9 cellular contexts compared by ENCODE assay signal in the genomic region with DNA sequence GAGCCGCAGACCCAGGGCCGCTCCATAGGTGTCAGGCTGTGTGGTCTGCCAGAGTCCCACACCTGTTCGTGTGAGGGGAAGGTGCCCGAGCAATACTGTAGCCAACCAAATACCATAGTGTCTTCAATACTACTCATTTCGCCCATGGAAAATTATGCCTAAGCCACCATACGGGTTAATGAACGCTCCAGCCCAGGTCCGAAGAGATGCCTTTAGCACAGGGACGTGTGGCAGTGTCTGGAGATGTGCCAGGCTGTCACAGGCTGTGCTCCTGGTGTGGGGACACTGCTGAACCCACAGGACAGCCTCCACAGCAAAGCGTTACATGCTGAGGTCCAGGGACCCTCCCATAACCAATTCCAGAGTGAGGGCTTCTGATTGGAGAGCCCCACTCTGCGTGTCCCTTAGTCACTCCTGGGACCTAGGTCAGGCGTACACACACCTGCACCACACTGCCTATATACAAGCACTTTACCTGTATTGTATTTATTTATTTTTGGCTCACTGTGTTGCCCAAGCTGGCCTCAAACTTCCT. TPM values are rescaled to one million over a fixed set of nuclear protein-coding genes. Genes with fewer than 3 reads are reported as not detected.
DNase-seq lines count a peak whose midpoint lies in the region; ATAC-seq, FAIRE-seq and TF ChIP-seq lines count a peak whose summit lies in the region.
"Not testable (repeated sequence)": the region's sequence is repeated elsewhere in the genome, so short reads cannot be mapped to it uniquely, and the experiment has no call there.
"Had no signal": no experiment of that assay in that cellular context is flagged by ENCODE, and none has a peak within 500 bp of the region (broad histone marks: within the 10 kb centered on the region; RNA-seq: fewer than 3 reads in every experiment).

No MANE protein-coding gene starts in this region.

- H2BK20ac ChIP-seq in IMR-90 (ENCODE audit: low read depth, low read length) = not testable (repeated sequence)

- H3K79me2 ChIP-seq in HepG2 (ENCODE audit: insufficient read depth, low read length) = not testable (repeated sequence)

- POLR2A ChIA-PET in IMR-90 (lab: Charles Lee; ENCODE audit: unreplicated experiment); HepG2 (lab: Yijun Ruan, JAX): not testable (repeated sequence)

- not testable (repeated sequence) for BruUV-seq in IMR-90 (replicated peaks; lab: Mats Ljungman, UMichigan); HepG2 (replicated peaks; lab: Mats Ljungman, UMichigan)

- not testable (repeated sequence) for H3K4me1 ChIP-seq in IMR-90 (ENCODE audit: control insufficient read depth, insufficient read depth, low read length); spleen; testis; aorta (ENCODE audit: control insufficient read depth in 1 of 2, insufficient read depth in 2 of 2, low read length in 2 of 2)
- peaks cover 55% of the 10 kb centered on the region for H3K4me1 ChIP-seq in HepG2 (ENCODE audit: insufficient read depth, low read length)

- not testable (repeated sequence) for TF ChIP-seq CTCF in IMR-90 (conservative IDR thresholded peaks at IDR 0.05; ENCODE audit: low read depth, low read length); coronary artery (IDR thresholded peaks at IDR 0.05); HepG2 (CRISPR knock-in tag; IDR thresholded peaks at IDR 0.05); spleen (IDR thresholded peaks at IDR 0.05 in 8 of 11, conservative IDR thresholded peaks at IDR 0.05 in 3 of 11); testis (IDR thresholded peaks at IDR 0.05)

- not testable (repeated sequence) for H3K36me3 ChIP-seq in IMR-90 (ENCODE audit: control insufficient read depth, insufficient read depth, low read length); HepG2 (replicated peaks in 1 of 2; ENCODE audit: control insufficient read depth in 1 of 2, insufficient read depth in 2 of 2, low read length in 2 of 2); spleen; testis (ENCODE audit: low read depth, missing control alignments); aorta (ENCODE audit: control insufficient read depth in 1 of 2, insufficient read depth in 2 of 2, low read length in 1 of 2)

- H3K4me3 ChIP-seq in IMR-90 (ENCODE audit: insufficient read depth, low read depth, low read length); coronary artery; HepG2 (replicated peaks in 1 of 3; ENCODE audit: insufficient read depth in 1 of 3, low read depth in 2 of 3, low read length in 3 of 3); spleen; testis; aorta (ENCODE audit: low read length in 2 of 2): not testable (repeated sequence)

- H2BK5ac ChIP-seq in IMR-90 (ENCODE audit: low read depth, low read length, poor library complexity, severe bottlenecking) = not testable (repeated sequence)

- not testable (repeated sequence) for H3K9ac ChIP-seq in IMR-90 (ENCODE audit: low read depth, low read length); HepG2 (ENCODE audit: insufficient read depth, low read depth, low read length)

- 83% methylated on average over 1 of the region's 12 CpGs; no CpG with 5 or more reads in 1 of the 2 experiments for WGBS in IMR-90 (ENCODE audit: extremely low coverage in 2 of 2, insufficient read length in 1 of 2), 2 experiments
- WGBS in HepG2 (ENCODE audit: low lambda C conversion rate) = 15% methylated on average over 10 of the region's 12 CpGs
- WGBS in spleen, 5 donors = 79 to 94% (median 85%) methylated on average over 7 to 11 of the region's 12 CpGs
- WGBS in testis, 2 donors = 87 to 88% methylated on average over 5 to 9 of the region's 12 CpGs
- WGBS in aorta, 2 donors = 83 to 84% methylated on average over 11 of the region's 12 CpGs

- H3K18ac ChIP-seq in IMR-90 (ENCODE audit: low read depth, low read length) = not testable (repeated sequence)

- H2AK9ac ChIP-seq in IMR-90 (replicated peaks; ENCODE audit: low read depth, low read length, poor library complexity) = not testable (repeated sequence)

- H2AFZ ChIP-seq in IMR-90 (replicated peaks; ENCODE audit: low read length, poor library complexity); HepG2 (ENCODE audit: low read length): not testable (repeated sequence)

- H3K9me1 ChIP-seq in IMR-90 (ENCODE audit: insufficient read depth, low read length) = not testable (repeated sequence)

- H4K5ac ChIP-seq in IMR-90 (ENCODE audit: low read depth, low read length) = not testable (repeated sequence)

- FAIRE-seq in GM12892 (lab: Jason Lieb, UNC) = peak; percentile 24
- FAIRE-seq in HepG2 (lab: Jason Lieb, UNC) = not testable (repeated sequence)

- H3K9me3 ChIP-seq in IMR-90 (ENCODE audit: control insufficient read depth, insufficient read depth, low read length); HepG2 (ENCODE audit: low read length); spleen; testis; aorta (ENCODE audit: control insufficient read depth, low read length): not testable (repeated sequence)

- TF ChIP-seq POLR2A in GM12892 (IDR thresholded peaks at IDR 0.05; ENCODE audit: low read depth, low read length); IMR-90 (IDR thresholded peaks at IDR 0.05; ENCODE audit: low read depth, low read length); HepG2 (IDR thresholded peaks at IDR 0.05; ENCODE audit: insufficient read depth in 1 of 2, low read depth in 2 of 2, low read length in 2 of 2); spleen (IDR thresholded peaks at IDR 0.05); testis (IDR thresholded peaks at IDR 0.05): not testable (repeated sequence)

- in situ Hi-C loops in IMR-90 (cut with MboI; ENCODE audit: low sequenced_read_pairs); HepG2 (cut with HindIII; ENCODE audit: extremely low pct_ligation_motif_present, low pct_unique_long_range_greater_than_20kb): not testable (repeated sequence)

- H4K91ac ChIP-seq in IMR-90 (ENCODE audit: insufficient read depth, low read depth, low read length) = not testable (repeated sequence)

- not testable (repeated sequence) for TF ChIP-seq RAD21 in IMR-90 (IDR thresholded peaks at IDR 0.05; ENCODE audit: low read length); HepG2 (CRISPR knock-in tag; IDR thresholded peaks at IDR 0.05)

- H3K4ac ChIP-seq in IMR-90 (ENCODE audit: low read depth, low read length) = not testable (repeated sequence)

- ATAC-seq in IMR-90 (ENCODE audit: low read depth) = not testable (repeated sequence)
- ATAC-seq in Right ventricle myocardium superior (ENCODE audit: poor library complexity) (peak; percentile 41), HepG2 (peak; percentile 42; the same call in 2 of the 3 replicates), aorta (ENCODE audit: low FRiP score) (peak; percentile 16)

- H2AK5ac ChIP-seq in IMR-90 (ENCODE audit: low read depth, low read length) = not testable (repeated sequence)

- H2BK120ac ChIP-seq in IMR-90 (ENCODE audit: low read depth, low read length) = peak overlapping the region; percentile 40; the same call in 1 of the 2 replicates

- not testable (repeated sequence) for H3K27me3 ChIP-seq in IMR-90 (ENCODE audit: control insufficient read depth, insufficient read depth, low read length); HepG2 (ENCODE audit: control insufficient read depth in 1 of 2, insufficient read depth in 2 of 2, low read length in 2 of 2); spleen (replicated peaks in 1 of 7); testis; aorta (ENCODE audit: control insufficient read depth in 1 of 2, insufficient read depth in 2 of 2, low read length in 1 of 2)

- intact Hi-C loops in IMR-90 (cut with micrococcal nuclease); Right ventricle myocardium superior (cut with DNase I); HepG2 (cut with micrococcal nuclease; ENCODE audit: unreplicated experiment); spleen (cut with DNase I; ENCODE audit: low total_unique reads); testis (cut with DNase I; ENCODE audit: low total_unique reads); aorta (cut with DNase I): not testable (repeated sequence)

- H2BK15ac ChIP-seq in IMR-90 (ENCODE audit: low read depth, low read length) = not testable (repeated sequence)

- not testable (repeated sequence) for H3K14ac ChIP-seq in IMR-90 (replicated peaks; ENCODE audit: low read depth, low read length)

- H3K4me2 ChIP-seq in IMR-90 (ENCODE audit: low read depth, low read length); HepG2 (ENCODE audit: low read depth, low read length): not testable (repeated sequence)

- TF ChIP-seq EP300 in HepG2 (IDR thresholded peaks at IDR 0.05; ENCODE audit: low read depth in 2 of 2, low read length in 2 of 2); HepG2 (CRISPR knock-in tag; IDR thresholded peaks at IDR 0.05; ENCODE audit: borderline replicate concordance): not testable (repeated sequence)

- H4K20me1 ChIP-seq in IMR-90 (ENCODE audit: insufficient read depth, low read length); HepG2 (ENCODE audit: insufficient read depth, low read length): not testable (repeated sequence)

- not testable (repeated sequence) for H3K79me1 ChIP-seq in IMR-90 (ENCODE audit: low read depth in 1 of 2, low read length in 2 of 2)

- H3K27ac ChIP-seq in IMR-90 (ENCODE audit: insufficient read depth, low read length); coronary artery; HepG2 (ENCODE audit: extremely low read length, insufficient read depth, low read length); spleen; testis; aorta (ENCODE audit: low read depth in 1 of 2, low read length in 2 of 2): not testable (repeated sequence)

- not testable (repeated sequence) for H3K23ac ChIP-seq in IMR-90 (ENCODE audit: low read depth, low read length)

- CTCF ChIA-PET in IMR-90 (lab: Yijun Ruan, JAX); HepG2 (lab: Yijun Ruan, JAX; ENCODE audit: low intra/inter-chr PET ratio, low total read pairs): not testable (repeated sequence)

- H3K56ac ChIP-seq in IMR-90 (ENCODE audit: extremely low read depth, insufficient read depth, low read length) = not testable (repeated sequence)

- DNase-seq in GM12892 (ENCODE audit: insufficient read length); IMR-90; Right ventricle myocardium superior; HepG2 (ENCODE audit: low spot score): not testable (repeated sequence)
- DNase-seq in coronary artery (ENCODE audit: low spot score) = peak; percentile 47
- peak; percentile 16 for DNase-seq in spleen
- DNase-seq in testis = peak; percentile 11
- peak in 1 of 2 donors; percentile 28 for DNase-seq in aorta

- dilution Hi-C loops in IMR-90 (cut with HindIII; ENCODE audit: low sequenced_read_pairs, unreplicated experiment) = not testable (repeated sequence)

- H4K8ac ChIP-seq in IMR-90 (ENCODE audit: low read depth in 2 of 2, low read length in 2 of 2) = not testable (repeated sequence)

RNA-seq across cellular contexts. Expression of a gene that starts 25.2 kb away (rescaled TPM):
- 54.0 TPM for polyA plus RNA-seq in GM12892 (2012; ENCODE audit: missing spikeins)
- 40.0 and 47.5 TPM in 2 replicates for total RNA-seq in IMR-90 (2012; rRNA removed)
- 42.7 and 46.9 TPM in 2 replicates for polyA plus RNA-seq in IMR-90 (2012; rRNA removed)
- polyA plus RNA-seq in IMR-90 (2012; cell fraction: cytosol; rRNA removed) = 29.3 and 63.1 TPM in 2 replicates
- polyA plus RNA-seq in IMR-90 (2012; cell fraction: nucleus; rRNA removed; ENCODE audit: low replicate concordance) = 24.3 and 25.0 TPM in 2 replicates
- total RNA-seq in Right ventricle myocardium superior = 2.6 TPM
- total RNA-seq in HepG2 (2016; rRNA removed; fragmentation: Illumina TruSeq; extraction: Trizol) = 5.9 and 7.2 TPM in 2 replicates
- 3.6 and 4.1 TPM in 2 replicates for total RNA-seq in HepG2 (2016; cell fraction: cytosol; rRNA removed; fragmentation: Illumina TruSeq; extraction: Trizol; ENCODE audit: low read depth)
- 7.0 and 8.2 TPM in 2 replicates for total RNA-seq in HepG2 (2016; cell fraction: insoluble cytoplasmic fraction; rRNA removed; fragmentation: Illumina TruSeq; extraction: Trizol)
- total RNA-seq in HepG2 (2016; cell fraction: membrane; rRNA removed; fragmentation: Illumina TruSeq; extraction: Trizol) = 6.0 and 7.8 TPM in 2 replicates
- total RNA-seq in HepG2 (2016; cell fraction: nucleus; rRNA removed; fragmentation: Illumina TruSeq; extraction: Trizol) = 3.0 and 4.1 TPM in 2 replicates
- 7.9 and 8.0 TPM in 2 replicates for polyA plus RNA-seq in HepG2 (2011; rRNA removed)
- 6.7 and 10.5 TPM in 2 replicates for polyA plus RNA-seq in HepG2 (2011; cell fraction: cytosol; rRNA removed)
- polyA plus RNA-seq in HepG2 (2011; cell fraction: nucleus; rRNA removed) = 4.6 and 7.3 TPM in 2 replicates
- polyA plus RNA-seq in HepG2 (2012) = 3.8 and 5.2 TPM in 2 replicates
- 6.8 and 7.0 TPM in 2 replicates for polyA plus RNA-seq in HepG2 (2016; cell fraction: cytosol; fragmentation: Illumina TruSeq; extraction: Trizol; ENCODE audit: low read depth)
- 6.9 and 7.1 TPM in 2 replicates for polyA plus RNA-seq in HepG2 (2016; cell fraction: insoluble cytoplasmic fraction; fragmentation: Illumina TruSeq; extraction: Trizol; ENCODE audit: low read depth)
- 5.1 and 6.4 TPM in 2 replicates for polyA plus RNA-seq in HepG2 (2016; cell fraction: membrane; fragmentation: Illumina TruSeq; extraction: Trizol; ENCODE audit: low read depth)
- 3.6 and 6.6 TPM in 2 replicates for polyA plus RNA-seq in HepG2 (2016; cell fraction: nucleus; fragmentation: Illumina TruSeq; extraction: Trizol; ENCODE audit: insufficient read depth, low read depth)
- polyA minus RNA-seq in HepG2 (2011; rRNA and poly(A)+ RNA removed; ENCODE audit: low replicate concordance) = 0.07 and 10.0 TPM in 2 replicates
- 2.9 and 4.1 TPM in 2 replicates for polyA minus RNA-seq in HepG2 (2011; cell fraction: cytosol; rRNA and poly(A)+ RNA removed)
- polyA minus RNA-seq in HepG2 (2011; cell fraction: nucleus; rRNA and poly(A)+ RNA removed) = 2.9 and 4.1 TPM in 2 replicates
- 10 to 100 TPM; 11.8 to 20.9 (median 19.2) TPM for total RNA-seq in spleen
- polyA plus RNA-seq in spleen = 10 to 100 TPM; 24.5 to 33.3 (median 29.7) TPM
- 10 to 100 TPM in 1 of 2 donors, 1 to 10 TPM in 1; 7.6 to 10.8 TPM for total RNA-seq in testis
- 5.8 TPM for polyA plus RNA-seq in testis (ENCODE audit: insufficient read depth, low read depth, low replicate concordance)
- 1 to 10 TPM; 4.9 to 5.4 TPM for total RNA-seq in aorta
- polyA plus RNA-seq in aorta = 1 to 10 TPM; 9.5 to 9.7 TPM

RNA-seq across cellular contexts. Expression of a gene that starts 38.2 kb away (rescaled TPM):
- 0.89 TPM for polyA plus RNA-seq in GM12892 (2012; ENCODE audit: missing spikeins)
- total RNA-seq in IMR-90 (2012; rRNA removed) = 0.90 and 1.4 TPM in 2 replicates
- 0.14 and 0.17 TPM in 2 replicates for polyA plus RNA-seq in IMR-90 (2012; rRNA removed)
- polyA plus RNA-seq in IMR-90 (2012; cell fraction: cytosol; rRNA removed) = 0.05 and 0.08 TPM in 2 replicates
- 0.07 and 0.25 TPM in 2 replicates for polyA plus RNA-seq in IMR-90 (2012; cell fraction: nucleus; rRNA removed; ENCODE audit: low replicate concordance)
- total RNA-seq in Right ventricle myocardium superior = 4.7 TPM
- total RNA-seq in HepG2 (2016; rRNA removed; fragmentation: Illumina TruSeq; extraction: Trizol) = 22.2 and 26.6 TPM in 2 replicates
- total RNA-seq in HepG2 (2016; cell fraction: cytosol; rRNA removed; fragmentation: Illumina TruSeq; extraction: Trizol; ENCODE audit: low read depth) = 1.9 TPM in 2 replicates
- total RNA-seq in HepG2 (2016; cell fraction: insoluble cytoplasmic fraction; rRNA removed; fragmentation: Illumina TruSeq; extraction: Trizol) = 21.4 and 26.1 TPM in 2 replicates
- 10.5 and 11.8 TPM in 2 replicates for total RNA-seq in HepG2 (2016; cell fraction: membrane; rRNA removed; fragmentation: Illumina TruSeq; extraction: Trizol)
- total RNA-seq in HepG2 (2016; cell fraction: nucleus; rRNA removed; fragmentation: Illumina TruSeq; extraction: Trizol) = 12.5 and 14.9 TPM in 2 replicates
- 6.0 and 6.9 TPM in 2 replicates for polyA plus RNA-seq in HepG2 (2011; rRNA removed)
- polyA plus RNA-seq in HepG2 (2011; cell fraction: cytosol; rRNA removed) = 2.8 and 4.1 TPM in 2 replicates
- 2.6 and 3.1 TPM in 2 replicates for polyA plus RNA-seq in HepG2 (2011; cell fraction: nucleus; rRNA removed)
- 4.6 and 4.9 TPM in 2 replicates for polyA plus RNA-seq in HepG2 (2012)
- polyA plus RNA-seq in HepG2 (2016; cell fraction: cytosol; fragmentation: Illumina TruSeq; extraction: Trizol; ENCODE audit: low read depth) = 0.35 and 0.57 TPM in 2 replicates
- polyA plus RNA-seq in HepG2 (2016; cell fraction: insoluble cytoplasmic fraction; fragmentation: Illumina TruSeq; extraction: Trizol; ENCODE audit: low read depth) = 8.8 and 9.1 TPM in 2 replicates
- polyA plus RNA-seq in HepG2 (2016; cell fraction: membrane; fragmentation: Illumina TruSeq; extraction: Trizol; ENCODE audit: low read depth) = 2.6 and 2.7 TPM in 2 replicates
- polyA plus RNA-seq in HepG2 (2016; cell fraction: nucleus; fragmentation: Illumina TruSeq; extraction: Trizol; ENCODE audit: insufficient read depth, low read depth) = 13.0 and 13.3 TPM in 2 replicates
- 3.1 and 8.3 TPM in 2 replicates for polyA minus RNA-seq in HepG2 (2011; rRNA and poly(A)+ RNA removed; ENCODE audit: low replicate concordance)
- 22.0 and 24.4 TPM in 2 replicates for polyA minus RNA-seq in HepG2 (2011; cell fraction: cytosol; rRNA and poly(A)+ RNA removed)
- 10.6 and 14.4 TPM in 2 replicates for polyA minus RNA-seq in HepG2 (2011; cell fraction: nucleus; rRNA and poly(A)+ RNA removed)
- 1 to 10 TPM; 3.5 to 7.5 (median 5.0) TPM for total RNA-seq in spleen
- polyA plus RNA-seq in spleen = 1 to 10 TPM in 2 of 3 donors, under 1 TPM in 1; 0.97 to 1.1 (median 1.0) TPM
- 10 to 100 TPM; 15.4 to 17.0 TPM for total RNA-seq in testis
- polyA plus RNA-seq in testis (ENCODE audit: insufficient read depth, low read depth, low replicate concordance) = 3.8 TPM
- total RNA-seq in aorta = 1 to 10 TPM; 1.2 to 2.6 TPM
- 1 to 10 TPM in 1 of 2 donors, under 1 TPM in 1; 0.92 to 2.1 TPM for polyA plus RNA-seq in aorta
- total RNA-seq: GM23248 had no signal
